Comparison of ENCODE assay signal across 8 cellular contexts in the genomic region with DNA sequence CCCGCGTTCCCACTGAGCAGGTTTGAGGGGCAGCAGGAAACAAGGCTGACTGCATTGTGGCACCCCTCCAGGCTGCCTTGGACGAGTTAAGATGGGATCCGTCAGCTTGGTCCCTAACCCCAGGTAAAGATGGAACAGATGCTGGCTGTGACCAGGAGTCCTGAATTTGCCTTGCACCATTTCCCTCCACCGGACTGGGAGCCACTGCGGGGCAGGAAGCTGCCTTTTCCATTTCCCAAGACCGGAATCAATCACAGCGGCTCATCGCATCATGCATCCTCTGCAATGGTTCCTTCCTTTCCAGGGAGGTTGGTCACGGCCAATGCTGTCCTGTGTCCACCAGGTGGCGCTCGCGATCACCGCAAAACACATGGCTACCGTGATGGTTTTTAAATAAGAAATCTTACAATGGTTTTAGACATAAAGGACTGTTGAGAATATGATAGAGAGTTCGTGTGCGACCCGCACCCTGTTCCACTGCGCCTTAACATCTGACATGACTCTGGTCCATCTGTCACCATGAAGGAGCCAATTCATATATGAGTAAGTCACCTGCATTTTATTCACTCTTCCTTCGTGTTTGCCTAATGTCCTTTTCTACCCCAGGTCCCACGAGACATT. TPM values are rescaled to one million over a fixed set of nuclear protein-coding genes. Genes with fewer than 3 reads are reported as not detected.
DNase-seq lines count a peak whose midpoint lies in the region; ATAC-seq, FAIRE-seq and TF ChIP-seq lines count a peak whose summit lies in the region.

No MANE protein-coding gene starts in this region.

- H4K20me1 ChIP-seq in BLaER1, result no peaks in the 10 kb centered on the region
- no peaks in the 10 kb centered on the region for H4K20me1 ChIP-seq in HepG2 (ENCODE audit: insufficient read depth, low read length)

- ATAC-seq in HG02798 (IDR thresholded peaks at IDR 0.05; ENCODE audit: poor library complexity, unreplicated experiment), result peak; percentile 39
- peak; percentile 65 for ATAC-seq in HepG2
- ATAC-seq in HG02623 (IDR thresholded peaks at IDR 0.05; ENCODE audit: unreplicated experiment), result no peak

- peak; percentile 76 for DNase-seq in NCI-H69 (lab: John Stamatoyannopoulos, UW)
- DNase-seq in activated CD4-positive, alpha-beta T cell treated with anti-CD3 and anti-CD28 coated beads, Interleukin-2, amount 50 U/mL, for 24 hours (ENCODE audit: low read depth in 1 of 2, low spot score in 1 of 2), result peak; percentile 74 to 82
- peak; percentile 87 for DNase-seq in coronary artery (ENCODE audit: low spot score)
- peak; percentile 68 for DNase-seq in HepG2 (ENCODE audit: low spot score)
- peak; percentile 73 to 82 for DNase-seq in stimulated activated CD4-positive, alpha-beta T cell treated with anti-CD3 and anti-CD28 coated beads, Interleukin-4, amount 100 ng/mL, for 4 hours

- in situ Hi-C loops in HepG2 (cut with HindIII; ENCODE audit: extremely low pct_ligation_motif_present, low pct_unique_long_range_greater_than_20kb), result loop anchor here (5.0 to 10.0 kb wide), 2 partner anchors 111 to 214 kb away; no protein-coding TSS in a partner anchor

- no peak for TF ChIP-seq POLR2A in HepG2 (IDR thresholded peaks at IDR 0.05; ENCODE audit: insufficient read depth in 1 of 2, low read depth in 2 of 2, low read length in 2 of 2)

- H3K36me3 ChIP-seq in BLaER1, result no peaks in the 10 kb centered on the region
- no peaks in the 10 kb centered on the region for H3K36me3 ChIP-seq in HepG2 (replicated peaks in 1 of 2; ENCODE audit: control insufficient read depth in 1 of 2, insufficient read depth in 2 of 2, low read length in 2 of 2)

- intact Hi-C loops in HepG2 (cut with micrococcal nuclease; ENCODE audit: unreplicated experiment), result loop anchor here (1.0 to 5.0 kb wide), 2 partner anchors 111 to 216 kb away; no protein-coding TSS in a partner anchor

- no peaks in the 10 kb centered on the region for H3K79me2 ChIP-seq in HepG2 (ENCODE audit: insufficient read depth, low read length)

- no peak for TF ChIP-seq EP300 in HepG2 (IDR thresholded peaks at IDR 0.05; ENCODE audit: low read depth in 2 of 2, low read length in 2 of 2)
- TF ChIP-seq EP300 in HepG2 (CRISPR knock-in tag; IDR thresholded peaks at IDR 0.05; ENCODE audit: borderline replicate concordance), result no peak

- TF ChIP-seq RAD21 in HepG2 (CRISPR knock-in tag; IDR thresholded peaks at IDR 0.05), result peak; percentile 91

- CTCF ChIA-PET in HepG2 (lab: Yijun Ruan, JAX; ENCODE audit: low intra/inter-chr PET ratio, low total read pairs), result interaction anchor here (1.1 to 3.6 kb wide), 4 partner anchors 100 to 227 kb away, joined by 4 to 77 read pairs (median 6); no protein-coding TSS in a partner anchor

- FAIRE-seq in HepG2 (lab: Jason Lieb, UNC), result peak; percentile 92

- H2AFZ ChIP-seq in HepG2 (ENCODE audit: low read length), result no peak overlapping the region

- POLR2A ChIA-PET in HepG2 (lab: Yijun Ruan, JAX), result no interaction called here

- H3K4me2 ChIP-seq in BLaER1 (peak overlapping the region; percentile 99), HepG2 (ENCODE audit: low read depth, low read length) (no peak overlapping the region; the same call in 1 of the 2 replicates)

- no TSS peak for BruUV-seq in HepG2 (replicated peaks; lab: Mats Ljungman, UMichigan)

- TF ChIP-seq CTCF in coronary artery (IDR thresholded peaks at IDR 0.05), result peak; percentile 82
- TF ChIP-seq CTCF in HepG2 (CRISPR knock-in tag; IDR thresholded peaks at IDR 0.05), result peak; percentile 98

- 10% methylated on average over 21 of the region's 21 CpGs for WGBS in HepG2 (ENCODE audit: low lambda C conversion rate)

- no peaks in the 10 kb centered on the region for H3K9me3 ChIP-seq in BLaER1
- H3K9me3 ChIP-seq in HepG2 (ENCODE audit: low read length), result no peaks in the 10 kb centered on the region

- H3K4me1 ChIP-seq in BLaER1, result peaks cover 79% of the 10 kb centered on the region
- peaks cover 37% of the 10 kb centered on the region for H3K4me1 ChIP-seq in HepG2 (ENCODE audit: insufficient read depth, low read length)

- H3K27ac ChIP-seq in BLaER1 (no peak overlapping the region), coronary artery (no peak overlapping the region), HepG2 (ENCODE audit: extremely low read length, insufficient read depth, low read length) (no peak overlapping the region)

- no peaks in the 10 kb centered on the region for H3K27me3 ChIP-seq in BLaER1
- H3K27me3 ChIP-seq in HepG2 (ENCODE audit: control insufficient read depth in 1 of 2, insufficient read depth in 2 of 2, low read length in 2 of 2), result no peaks in the 10 kb centered on the region; a peak in 1 of 5 replicates

- H3K9ac ChIP-seq in BLaER1, result no peak overlapping the region
- no peak overlapping the region for H3K9ac ChIP-seq in HepG2 (ENCODE audit: insufficient read depth, low read depth, low read length)

- H3K4me3 ChIP-seq in BLaER1 (no peak overlapping the region), coronary artery (peak overlapping the region; percentile 46), HepG2 (replicated peaks in 1 of 3; ENCODE audit: insufficient read depth in 1 of 3, low read depth in 2 of 3, low read length in 3 of 3) (no peak overlapping the region)

TF ChIP-seq in HepG2, 621 proteins besides CTCF, POLR2A, EP300 and RAD21 (continues in another document):
- TF ChIP-seq GATAD1 (CRISPR knock-in tag; IDR thresholded peaks at IDR 0.05) (0 out of 2 replicates have a peak, but pooled peaks have one; percentile 8), GFI1 (CRISPR knock-in tag; IDR thresholded peaks at IDR 0.05; ENCODE audit: borderline replicate concordance) (peak; percentile 64; the same call in 1 of the 2 replicates), ZEB1 (IDR thresholded peaks at IDR 0.05; ENCODE audit: insufficient replicate concordance, low read depth) (no peak), U2AF2 (IDR thresholded peaks at IDR 0.05; ENCODE audit: low read depth, low read length) (no peak), ZNF34 (CRISPR knock-in tag; IDR thresholded peaks at IDR 0.05; ENCODE audit: borderline replicate concordance) (no peak), FOSL2 (CRISPR knock-in tag; IDR thresholded peaks at IDR 0.05) (no peak), TEAD3 (CRISPR knock-in tag; optimal IDR thresholded peaks at IDR 0.05; ENCODE audit: borderline replicate concordance) (peak; percentile 42), YEATS2 (CRISPR knock-in tag; IDR thresholded peaks at IDR 0.05; ENCODE audit: borderline replicate concordance) (no peak; the same call in 1 of the 2 replicates)
- TF ChIP-seq, protein P1, sequence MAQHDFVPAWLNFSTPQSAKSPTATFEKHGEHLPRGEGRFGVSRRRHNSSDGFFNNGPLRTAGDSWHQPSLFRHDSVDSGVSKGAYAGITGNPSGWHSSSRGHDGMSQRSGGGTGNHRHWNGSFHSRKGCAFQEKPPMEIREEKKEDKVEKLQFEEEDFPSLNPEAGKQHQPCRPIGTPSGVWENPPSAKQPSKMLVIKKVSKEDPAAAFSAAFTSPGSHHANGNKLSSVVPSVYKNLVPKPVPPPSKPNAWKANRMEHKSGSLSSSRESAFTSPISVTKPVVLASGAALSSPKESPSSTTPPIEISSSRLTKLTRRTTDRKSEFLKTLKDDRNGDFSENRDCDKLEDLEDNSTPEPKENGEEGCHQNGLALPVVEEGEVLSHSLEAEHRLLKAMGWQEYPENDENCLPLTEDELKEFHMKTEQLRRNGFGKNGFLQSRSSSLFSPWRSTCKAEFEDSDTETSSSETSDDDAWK (CRISPR knock-in tag; IDR thresholded peaks at IDR 0.05), result no peak
- TF ChIP-seq, protein P2, sequence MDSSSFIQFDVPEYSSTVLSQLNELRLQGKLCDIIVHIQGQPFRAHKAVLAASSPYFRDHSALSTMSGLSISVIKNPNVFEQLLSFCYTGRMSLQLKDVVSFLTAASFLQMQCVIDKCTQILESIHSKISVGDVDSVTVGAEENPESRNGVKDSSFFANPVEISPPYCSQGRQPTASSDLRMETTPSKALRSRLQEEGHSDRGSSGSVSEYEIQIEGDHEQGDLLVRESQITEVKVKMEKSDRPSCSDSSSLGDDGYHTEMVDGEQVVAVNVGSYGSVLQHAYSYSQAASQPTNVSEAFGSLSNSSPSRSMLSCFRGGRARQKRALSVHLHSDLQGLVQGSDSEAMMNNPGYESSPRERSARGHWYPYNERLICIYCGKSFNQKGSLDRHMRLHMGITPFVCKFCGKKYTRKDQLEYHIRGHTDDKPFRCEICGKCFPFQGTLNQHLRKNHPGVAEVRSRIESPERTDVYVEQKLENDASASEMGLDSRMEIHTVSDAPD (CRISPR knock-in tag; IDR thresholded peaks at IDR 0.05), result no peak

RNA-seq across cellular contexts. Expression of a gene that starts 6.8 kb away (rescaled TPM):
- total RNA-seq in HepG2 (2016; rRNA removed; fragmentation: Illumina TruSeq; extraction: Trizol), result 14.7 and 17.4 TPM in 2 replicates
- total RNA-seq in HepG2 (2016; cell fraction: cytosol; rRNA removed; fragmentation: Illumina TruSeq; extraction: Trizol; ENCODE audit: low read depth), result 1.0 and 1.5 TPM in 2 replicates
- total RNA-seq in HepG2 (2016; cell fraction: insoluble cytoplasmic fraction; rRNA removed; fragmentation: Illumina TruSeq; extraction: Trizol), result 14.3 and 19.5 TPM in 2 replicates
- total RNA-seq in HepG2 (2016; cell fraction: membrane; rRNA removed; fragmentation: Illumina TruSeq; extraction: Trizol), result 3.8 and 4.1 TPM in 2 replicates
- total RNA-seq in HepG2 (2016; cell fraction: nucleus; rRNA removed; fragmentation: Illumina TruSeq; extraction: Trizol), result 13.9 and 16.3 TPM in 2 replicates
- polyA plus RNA-seq in HepG2 (2011; rRNA removed), result 11.8 and 12.0 TPM in 2 replicates
- 10.9 and 11.8 TPM in 2 replicates for polyA plus RNA-seq in HepG2 (2011; cell fraction: cytosol; rRNA removed)
- 13.6 and 14.0 TPM in 2 replicates for polyA plus RNA-seq in HepG2 (2011; cell fraction: nucleus; rRNA removed)
- 6.9 and 8.1 TPM in 2 replicates for polyA plus RNA-seq in HepG2 (2012)
- polyA plus RNA-seq in HepG2 (2016; cell fraction: cytosol; fragmentation: Illumina TruSeq; extraction: Trizol; ENCODE audit: low read depth), result 0.46 and 0.59 TPM in 2 replicates
- 10.6 and 11.4 TPM in 2 replicates for polyA plus RNA-seq in HepG2 (2016; cell fraction: insoluble cytoplasmic fraction; fragmentation: Illumina TruSeq; extraction: Trizol; ENCODE audit: low read depth)
- 1.5 and 1.9 TPM in 2 replicates for polyA plus RNA-seq in HepG2 (2016; cell fraction: membrane; fragmentation: Illumina TruSeq; extraction: Trizol; ENCODE audit: low read depth)
- 9.0 and 10.6 TPM in 2 replicates for polyA plus RNA-seq in HepG2 (2016; cell fraction: nucleus; fragmentation: Illumina TruSeq; extraction: Trizol; ENCODE audit: insufficient read depth, low read depth)
- 20.4 and 30.6 TPM in 2 replicates for polyA minus RNA-seq in HepG2 (2011; rRNA and poly(A)+ RNA removed; ENCODE audit: low replicate concordance)
- 7.9 and 10.9 TPM in 2 replicates for polyA minus RNA-seq in HepG2 (2011; cell fraction: cytosol; rRNA and poly(A)+ RNA removed)
- polyA minus RNA-seq in HepG2 (2011; cell fraction: nucleus; rRNA and poly(A)+ RNA removed), result 17.6 and 19.1 TPM in 2 replicates
